Comparison of ENCODE assay signal across 16 cellular contexts in genomic region chr7:156889746-156890145, GRCh38. TPM values are rescaled to one million over a fixed set of nuclear protein-coding genes. Genes with fewer than 3 reads are reported as not detected.
A peak's percentile ranks its signal among the peaks of the same experiment; 100 is the strongest.
DNase-seq lines count a peak whose midpoint lies in the region; ATAC-seq and TF ChIP-seq lines count a peak whose summit lies in the region.
"Had no signal": no experiment of that assay in that cellular context is flagged by ENCODE, and none has a peak within 500 bp of the region (broad histone marks: within the 10 kb centered on the region; RNA-seq: fewer than 3 reads in every experiment).

No MANE protein-coding gene starts in this region.

- H3K27ac Mint-ChIP-seq in natural killer cell (no peak overlapping the region), endothelial cell (ENCODE audit: unreplicated experiment) (no peak overlapping the region)
- no peak overlapping the region for H3K27ac Mint-ChIP-seq in natural killer cell treated with Interleukin-12 subunit alpha and Interleukin-12 subunit beta and Interleukin-15 and Interleukin-18, amount 100 ng/mL, for 72 hours
- H3K27ac Mint-ChIP-seq: CD8-positive, alpha-beta T cell had no signal

- H3K9me3 Mint-ChIP-seq in natural killer cell, result no peaks in the 10 kb centered on the region
- no peaks in the 10 kb centered on the region for H3K9me3 Mint-ChIP-seq in natural killer cell treated with Interleukin-12 subunit alpha and Interleukin-12 subunit beta and Interleukin-15 and Interleukin-18, amount 100 ng/mL, for 72 hours
- no peaks in the 10 kb centered on the region for H3K9me3 Mint-ChIP-seq in endothelial cell (ENCODE audit: unreplicated experiment)
- H3K9me3 Mint-ChIP-seq: CD8-positive, alpha-beta T cell had no signal

- H3K4me1 Mint-ChIP-seq in natural killer cell (peaks cover 11 to 21% of the 10 kb centered on the region in 2 donors), endothelial cell (ENCODE audit: unreplicated experiment) (peaks cover 32% of the 10 kb centered on the region)
- peaks cover 14% of the 10 kb centered on the region in 2 donors for H3K4me1 Mint-ChIP-seq in natural killer cell treated with Interleukin-12 subunit alpha and Interleukin-12 subunit beta and Interleukin-15 and Interleukin-18, amount 100 ng/mL, for 72 hours (ENCODE audit: low read depth in 2 of 2)

- H4K20me1 ChIP-seq in Loucy (ENCODE audit: insufficient read depth, low read length, poor library complexity, severe bottlenecking), result peaks cover 44% of the 10 kb centered on the region

- peak overlapping the region; percentile 42 for H3K4me3 ChIP-seq in Loucy (ENCODE audit: low read length, poor library complexity, severe bottlenecking)
- H3K4me3 ChIP-seq: BLaER1 treated with 17β-estradiol and CSF1 and Interleukin-3, amounts not matched to agents 10 nM and 100 nM had no signal

- ATAC-seq in natural killer cell (no peak), HG03139 (IDR thresholded peaks at IDR 0.05; ENCODE audit: unreplicated experiment) (no peak)
- ATAC-seq in natural killer cell treated with Interleukin-12 subunit alpha and Interleukin-12 subunit beta and Interleukin-15 and Interleukin-18, amount 100 ng/mL, for 72 hours, result no peak
- ATAC-seq: CD8-positive, alpha-beta T cell; PC-3 had no signal

- no peaks in the 10 kb centered on the region for H3F3A ChIP-seq in Loucy (ENCODE audit: low read depth)

- no peak overlapping the region for H3K9ac ChIP-seq in Loucy (ENCODE audit: low read depth, low read length, poor library complexity, severe bottlenecking)
- H3K9ac ChIP-seq: BLaER1 treated with 17β-estradiol and CSF1 and Interleukin-3, amounts not matched to agents 10 nM and 100 nM had no signal

- peak overlapping the region; percentile 62 for H3K4me2 ChIP-seq in Loucy (ENCODE audit: low read depth, low read length, poor library complexity, severe bottlenecking)

- H3K9me3 ChIP-seq in Loucy (ENCODE audit: insufficient read depth, low read depth, low read length), result no peaks in the 10 kb centered on the region

- TF ChIP-seq CTCF in natural killer cell (IDR thresholded peaks at IDR 0.05) (no peak), Loucy (conservative IDR thresholded peaks at IDR 0.05; ENCODE audit: low read length) (no peak), endothelial cell (IDR thresholded peaks at IDR 0.05; ENCODE audit: unreplicated experiment) (no peak)

- no peak for DNase-seq in natural killer cell
- DNase-seq in natural killer cell treated with Interleukin-12 subunit alpha and Interleukin-12 subunit beta and Interleukin-15 and Interleukin-18, amount 100 ng/mL, for 72 hours (ENCODE audit: low spot score), result no peak
- no peak for DNase-seq in endothelial cell (ENCODE audit: low spot score)
- no peak for DNase-seq in NCI-H2171 (lab: John Stamatoyannopoulos, UW)
- no peak for DNase-seq in NCI-H2029 treated with DMSO at 0.1 percent for 48 hours (lab: John Stamatoyannopoulos, UW)
- DNase-seq: Calu3; CD8-positive, alpha-beta T cell; DMS153; NCI-H1105; NCI-H2029; NCI-H524 treated with DMSO at 0.1 percent for 48 hours; PC-3; Right ventricle myocardium superior had no signal

- peak overlapping the region; percentile 18 for H3K4me3 Mint-ChIP-seq in natural killer cell
- no peak overlapping the region for H3K4me3 Mint-ChIP-seq in natural killer cell treated with Interleukin-12 subunit alpha and Interleukin-12 subunit beta and Interleukin-15 and Interleukin-18, amount 100 ng/mL, for 72 hours
- peak overlapping the region; percentile 66 for H3K4me3 Mint-ChIP-seq in endothelial cell (ENCODE audit: unreplicated experiment)

- peaks cover 75% of the 10 kb centered on the region for H3K79me2 ChIP-seq in Loucy (ENCODE audit: insufficient read depth, low read length)

- no peak overlapping the region for H2AFZ ChIP-seq in Loucy (ENCODE audit: low read length)

- H3K4me1 ChIP-seq in Loucy (ENCODE audit: insufficient read depth, low read length, poor library complexity, severe bottlenecking), result peaks cover 46% of the 10 kb centered on the region

- H3K27me3 ChIP-seq in Loucy (ENCODE audit: insufficient read depth, low read length, poor library complexity, severe bottlenecking), result no peaks in the 10 kb centered on the region
- H3K27me3 ChIP-seq: BLaER1 treated with 17β-estradiol and CSF1 and Interleukin-3, amounts not matched to agents 10 nM and 100 nM had no signal

- no peaks in the 10 kb centered on the region for H3K36me3 Mint-ChIP-seq in natural killer cell
- no peaks in the 10 kb centered on the region for H3K36me3 Mint-ChIP-seq in natural killer cell treated with Interleukin-12 subunit alpha and Interleukin-12 subunit beta and Interleukin-15 and Interleukin-18, amount 100 ng/mL, for 72 hours
- peaks cover 9% of the 10 kb centered on the region for H3K36me3 Mint-ChIP-seq in endothelial cell (ENCODE audit: low read depth, unreplicated experiment)

- no peaks in the 10 kb centered on the region for H3K9me2 ChIP-seq in Loucy (replicated peaks; ENCODE audit: low read depth, low read length)

- H3K36me3 ChIP-seq in Loucy (ENCODE audit: insufficient read depth, low read length), result no peaks in the 10 kb centered on the region

- intact Hi-C loops in natural killer cell (cut with micrococcal nuclease), result loop anchor here (5.0 kb wide), 1 partner anchor 1592 kb away; the partner anchor contains the start of gene INSIG1

- H3K27me3 Mint-ChIP-seq in natural killer cell (ENCODE audit: low read depth in 2 of 2) (no peaks in the 10 kb centered on the region), endothelial cell (ENCODE audit: unreplicated experiment) (peaks cover 11% of the 10 kb centered on the region)
- H3K27me3 Mint-ChIP-seq in natural killer cell treated with Interleukin-12 subunit alpha and Interleukin-12 subunit beta and Interleukin-15 and Interleukin-18, amount 100 ng/mL, for 72 hours, result no peaks in the 10 kb centered on the region

RNA-seq across cellular contexts. Expression of gene LMBR1, which starts 3.2 kb away (rescaled TPM):
- total RNA-seq in natural killer cell (10 to 100 TPM; 60.4 to 71.7 (median 66.1) TPM), endothelial cell (ENCODE audit: unreplicated experiment) (159 TPM)
- 10 to 100 TPM; 41.7 to 62.4 TPM for total RNA-seq in natural killer cell treated with Interleukin-12 subunit alpha and Interleukin-12 subunit beta and Interleukin-15 and Interleukin-18, amount 100 ng/mL, for 72 hours

RNA-seq across cellular contexts. Expression of gene NOM1, which starts 59.8 kb away (rescaled TPM):
- 10 to 100 TPM; 22.5 to 35.6 (median 34.7) TPM for total RNA-seq in natural killer cell
- total RNA-seq in natural killer cell treated with Interleukin-12 subunit alpha and Interleukin-12 subunit beta and Interleukin-15 and Interleukin-18, amount 100 ng/mL, for 72 hours, result 10 to 100 TPM; 28.9 to 68.1 TPM
- 33.6 TPM for total RNA-seq in endothelial cell (ENCODE audit: unreplicated experiment)
